In genomic region chr15:101490922-101491738, GRCh38 we compare ENCODE assay signal across 1 cellular context.
TF ChIP-seq lines count a peak whose summit lies in the region.

No MANE protein-coding gene starts in this region.

TF ChIP-seq in HEK293, 187 proteins besides CTCF, POLR2A, EP300 and RAD21:
- TF ChIP-seq EGR2 (tag by site-specific recombination; IDR thresholded peaks at IDR 0.05; ENCODE audit: low read depth) (peak; percentile 54; the same call in 1 of the 2 replicates), GLIS2 (tag by site-specific recombination; IDR thresholded peaks at IDR 0.05) (peak; percentile 34; the same call in 1 of the 2 replicates), ZEB2 (tag by site-specific recombination; IDR thresholded peaks at IDR 0.05) (no peak), PRDM1 (tag by site-specific recombination; IDR thresholded peaks at IDR 0.05) (no peak), ZNF626 (tag by site-specific recombination; IDR thresholded peaks at IDR 0.05) (no peak), KLF8 (tag by site-specific recombination; IDR thresholded peaks at IDR 0.05) (no peak), ZNF146 (tag by site-specific recombination; IDR thresholded peaks at IDR 0.05) (no peak), ZIC2 (tag by site-specific recombination; IDR thresholded peaks at IDR 0.05) (no peak), HOXC10 (CRISPR knock-in tag; IDR thresholded peaks at IDR 0.05) (0 out of 2 replicates have a peak, but pooled peaks have one; percentile 27), YY1 (tag by site-specific recombination; IDR thresholded peaks at IDR 0.05) (no peak), ZNF501 (tag by site-specific recombination; IDR thresholded peaks at IDR 0.05) (no peak), ZFHX2 (tag by site-specific recombination; conservative IDR thresholded peaks at IDR 0.05) (peak; percentile 79), YY2 (tag by site-specific recombination; IDR thresholded peaks at IDR 0.05) (peak; percentile 49; the same call in 1 of the 2 replicates), ZNF701 (tag by site-specific recombination; IDR thresholded peaks at IDR 0.05) (no peak), SP3 (tag by site-specific recombination; IDR thresholded peaks at IDR 0.05) (0 out of 2 replicates have a peak, but pooled peaks have one; percentile 33), ZNF510 (tag by site-specific recombination; IDR thresholded peaks at IDR 0.05; ENCODE audit: insufficient replicate concordance) (no peak), ZNF391 (tag by site-specific recombination; IDR thresholded peaks at IDR 0.05; ENCODE audit: borderline replicate concordance, low read depth) (no peak), TRIM28 (IDR thresholded peaks at IDR 0.05; ENCODE audit: borderline replicate concordance, low read length) (0 out of 2 replicates have a peak, but pooled peaks have one; percentile 54), GLIS1 (tag by site-specific recombination; IDR thresholded peaks at IDR 0.05) (no peak), ZNF596 (tag by site-specific recombination; IDR thresholded peaks at IDR 0.05) (no peak)
